Comparison of ENCODE assay signal across 8 cellular contexts in the genomic region with DNA sequence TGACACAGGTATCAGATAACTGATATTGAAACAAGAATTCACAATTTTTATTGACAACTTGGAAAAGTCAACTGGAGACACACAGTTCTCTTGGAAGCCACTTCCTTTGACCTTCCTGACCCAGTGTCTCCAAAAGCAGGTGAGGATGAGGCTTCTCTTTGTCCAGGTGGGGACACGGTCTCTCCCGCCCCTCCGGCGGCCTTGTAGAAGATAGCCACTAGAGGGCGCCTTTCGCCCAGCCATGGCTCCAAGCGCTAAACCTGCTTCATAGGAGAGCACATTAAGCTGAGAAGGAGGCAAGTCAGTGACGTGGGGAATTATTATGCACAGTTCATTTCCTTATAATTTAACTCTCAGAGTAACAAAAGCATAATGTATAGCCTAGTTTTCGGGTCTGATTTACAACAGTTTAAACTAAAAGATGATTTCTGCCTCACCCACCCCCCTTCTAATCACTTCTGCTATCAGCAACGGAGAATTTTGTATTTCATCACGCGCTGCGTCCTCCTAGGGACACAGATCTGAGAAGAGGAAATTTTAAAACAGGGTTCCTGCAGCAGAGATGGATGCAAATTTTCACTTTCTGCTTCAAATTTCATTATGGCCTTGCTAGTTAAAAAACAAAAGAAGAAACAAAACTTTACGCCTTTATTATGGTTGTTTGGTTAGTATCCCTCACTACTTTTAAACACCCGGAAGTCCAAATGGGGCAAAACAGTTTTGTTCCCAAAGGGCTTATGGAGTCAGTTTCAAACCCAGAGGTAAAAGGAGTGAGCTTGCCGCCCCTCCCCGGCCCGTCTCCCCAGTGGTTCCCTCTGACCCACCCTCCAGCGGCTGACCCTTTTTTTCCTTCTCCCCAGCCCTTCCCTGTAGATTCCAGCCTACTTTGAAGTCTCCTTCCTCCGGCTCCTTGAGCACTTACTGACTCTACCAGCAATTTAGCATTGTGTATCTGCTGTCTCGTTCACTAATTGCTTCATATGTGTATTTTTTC.
DNase-seq lines count a peak whose midpoint lies in the region; ATAC-seq and TF ChIP-seq lines count a peak whose summit lies in the region.

No MANE protein-coding gene starts in this region.

- intact Hi-C loops in CD8-positive, alpha-beta T cell (cut with DNase I, micrococcal nuclease): loop anchor here (1.0 to 10.0 kb wide), 7 partner anchors 33 to 1803 kb away; no protein-coding TSS in a partner anchor
- intact Hi-C loops in mucosa of descending colon (cut with DNase I, micrococcal nuclease): no loop called here

- H3K36me3 ChIP-seq in CD8-positive, alpha-beta T cell (ENCODE audit: insufficient read depth, low read length): no peaks in the 10 kb centered on the region
- no peaks in the 10 kb centered on the region for H3K36me3 ChIP-seq in mucosa of descending colon (ENCODE audit: low read depth)

- no peaks in the 10 kb centered on the region for H3K27me3 ChIP-seq in CD8-positive, alpha-beta T cell (ENCODE audit: insufficient read depth, low read length)

- H3K27ac ChIP-seq in CD8-positive, alpha-beta T cell (ENCODE audit: low read depth, low read length): no peak overlapping the region

- no peaks in the 10 kb centered on the region for H3K4me1 ChIP-seq in CD8-positive, alpha-beta T cell (ENCODE audit: insufficient read depth, low read length)
- no peaks in the 10 kb centered on the region for H3K4me1 ChIP-seq in mucosa of descending colon (ENCODE audit: low read depth)

- CTCF ChIA-PET in CD8-positive, alpha-beta T cell (lab: Charles Lee): interaction anchor here (0.6 to 2.7 kb wide), 30 partner anchors 8 to 1802 kb away, joined by 3 to 43 read pairs (median 4); a partner anchor contains a TSS

- peak; percentile 98 for TF ChIP-seq CTCF in CD8-positive, alpha-beta T cell (IDR thresholded peaks at IDR 0.05)
- TF ChIP-seq CTCF in endothelial cell (IDR thresholded peaks at IDR 0.05; ENCODE audit: unreplicated experiment) (peak; percentile 90), mucosa of descending colon (IDR thresholded peaks at IDR 0.05) (peak; percentile 89)

- H3K36me3 Mint-ChIP-seq in CD8-positive, alpha-beta T cell: no peaks in the 10 kb centered on the region
- no peaks in the 10 kb centered on the region for H3K36me3 Mint-ChIP-seq in endothelial cell (ENCODE audit: low read depth, unreplicated experiment)

- peak; percentile 50 to 84 (median 71) for DNase-seq in CD8-positive, alpha-beta T cell
- DNase-seq in NCI-H82 (lab: John Stamatoyannopoulos, UW) (peak; percentile 93), endothelial cell (ENCODE audit: low spot score) (peak; percentile 82), mucosa of descending colon (peak; percentile 77 to 85 (median 85))
- peak; percentile 54 to 65 (median 59) for DNase-seq in activated CD8-positive, alpha-beta memory T cell treated with anti-CD3 and anti-CD28 coated beads for 48 hours (ENCODE audit: low read depth in 2 of 3, low spot score in 2 of 3)
- peak; percentile 59 to 68 for DNase-seq in stimulated activated CD8-positive, alpha-beta memory T cell treated with anti-CD3 and anti-CD28 coated beads, Interleukin-2, amount 100 ng/mL, for 48 hours (ENCODE audit: low read depth in 2 of 2)

- POLR2A ChIA-PET in CD8-positive, alpha-beta T cell (lab: Charles Lee): no interaction called here

- H3K4me3 Mint-ChIP-seq in CD8-positive, alpha-beta T cell: peak overlapping the region; percentile 90
- H3K4me3 Mint-ChIP-seq in endothelial cell (ENCODE audit: unreplicated experiment): no peak overlapping the region

- H3K27ac Mint-ChIP-seq in CD8-positive, alpha-beta T cell: peak overlapping the region; percentile 84
- H3K27ac Mint-ChIP-seq in endothelial cell (ENCODE audit: unreplicated experiment): no peak overlapping the region

- ATAC-seq in CD8-positive, alpha-beta T cell: peak; percentile 92
- ATAC-seq in GM19463 (IDR thresholded peaks at IDR 0.05; ENCODE audit: unreplicated experiment) (peak; percentile 99), HG03575 (IDR thresholded peaks at IDR 0.05; ENCODE audit: extremely low read depth, insufficient number of reproducible peaks, low FRiP score, unreplicated experiment) (peak; percentile 88), mucosa of descending colon (peak; percentile 100)

- H3K4me3 ChIP-seq in CD8-positive, alpha-beta T cell (ENCODE audit: low read depth, low read length): peak overlapping the region; percentile 49
- no peak overlapping the region for H3K4me3 ChIP-seq in mucosa of descending colon

- peaks cover 10% of the 10 kb centered on the region for H3K4me1 Mint-ChIP-seq in CD8-positive, alpha-beta T cell (ENCODE audit: low read depth)
- H3K4me1 Mint-ChIP-seq in endothelial cell (ENCODE audit: unreplicated experiment): peaks cover 4% of the 10 kb centered on the region

- no peaks in the 10 kb centered on the region for H3K9me3 Mint-ChIP-seq in CD8-positive, alpha-beta T cell
- H3K9me3 Mint-ChIP-seq in endothelial cell (ENCODE audit: unreplicated experiment): no peaks in the 10 kb centered on the region

- H3K9me3 ChIP-seq in CD8-positive, alpha-beta T cell (ENCODE audit: low read length): no peaks in the 10 kb centered on the region
- no peaks in the 10 kb centered on the region for H3K9me3 ChIP-seq in mucosa of descending colon

- H3K27me3 Mint-ChIP-seq in CD8-positive, alpha-beta T cell (ENCODE audit: low read depth): peaks cover 19% of the 10 kb centered on the region
- H3K27me3 Mint-ChIP-seq in endothelial cell (ENCODE audit: unreplicated experiment): no peaks in the 10 kb centered on the region

Comparison
In these comparisons a context has a peak if more than half of its experiments do, and no peak if none do; other contexts are left out.
1. intact Hi-C loops: an anchor here in CD8-positive, alpha-beta T cell (1.0 to 10.0 kb wide); none called in mucosa of descending colon.